32 cellular contexts compared by ENCODE assay signal in genomic region chr10:86127274-86127819, GRCh38.
"Had no signal": no experiment of that assay in that cellular context is flagged by ENCODE, and none has a peak within 500 bp of the region (broad histone marks: within the 10 kb centered on the region; RNA-seq: fewer than 3 reads in every experiment).

No MANE protein-coding gene starts in this region.

- FAIRE-seq: astrocyte, colon, endothelial cell of umbilical vein had no signal

- ATAC-seq: activated CD4-positive, CD25-positive, alpha-beta regulatory T cell treated with anti-CD3 and anti-CD28 coated beads, Interleukin-2, amount 50 U/mL, for 24 hours; activated CD8-positive, alpha-beta T cell treated with anti-CD3 and anti-CD28 coated beads for 36 hours; activated T-cell treated with anti-CD3 and anti-CD28 coated beads, Interleukin-2, amount 50 U/mL, for 4 hours; activated T-helper 17 cell treated with anti-CD3 and anti-CD28 coated beads, Interleukin-2, amount 50 U/mL, for 72 hours; effector memory CD8-positive, alpha-beta T cell; gastroesophageal sphincter; T-helper 17 cell had no signal

- H3K27me3 ChIP-seq: brain microvascular endothelial cell, esophagus squamous epithelium had no signal

- H3K36me3 ChIP-seq: brain microvascular endothelial cell, esophagus squamous epithelium, gastroesophageal sphincter, WERI-Rb-1 had no signal

- DNase-seq: activated B cell treated with CpG ODN at 0.5 μM for 24 hours; activated CD4-positive, alpha-beta T cell treated with anti-CD3 and anti-CD28 coated beads for 48 hours; activated CD4-positive, alpha-beta T cell treated with anti-CD3 and anti-CD28 coated beads, Interleukin-2, amount 50 U/mL, for 1 hour; activated CD4-positive, alpha-beta T cell treated with anti-CD3 and anti-CD28 coated beads, Interleukin-2, amount 50 U/mL, for 48 hours; activated CD8-positive, alpha-beta memory T cell treated with anti-CD3 and anti-CD28 coated beads for 24 hours; activated CD8-positive, alpha-beta T cell treated with anti-CD3 and anti-CD28 coated beads for 36 hours; activated effector memory CD4-positive, alpha-beta T cell treated with Interleukin-2 at 50 U/mL for 16 hours; activated gamma-delta T cell treated with Interleukin-2 at 50 U/mL for 16 hours; activated naive CD4-positive, alpha-beta T cell treated with anti-CD3 and anti-CD28 coated beads, Interleukin-2, amount 50 U/mL, for 16 hours; activated naive CD4-positive, alpha-beta T cell treated with Interleukin-2 at 50 U/mL for 16 hours; activated T-cell treated with anti-CD3 and anti-CD28 coated beads, Interleukin-2, amount 50 U/mL, for 4 hours; amniotic stem cell; anterior cingulate cortex; brain microvascular endothelial cell; caudate nucleus; cortex of kidney; dermis blood vessel endothelial cell; effector CD4-positive, alpha-beta T cell; effector memory CD8-positive, alpha-beta T cell; esophagus squamous epithelium; foreskin melanocyte; T-helper 1 cell; T-helper 17 cell; T1000; WERI-Rb-1 had no signal

- H3K9me3 ChIP-seq: esophagus squamous epithelium had no signal

- H3K4me1 ChIP-seq: esophagus squamous epithelium, gastroesophageal sphincter had no signal

- H3K4me3 ChIP-seq: esophagus squamous epithelium, gastroesophageal sphincter had no signal

- H3K27ac ChIP-seq: brain microvascular endothelial cell, epithelial cell of prostate, esophagus squamous epithelium, gastroesophageal sphincter, WERI-Rb-1 had no signal
